Comparison of ENCODE assay signal across 26 cellular contexts in genomic region chr1:32114420-32114819, GRCh38.
"Had no signal": no experiment of that assay in that cellular context is flagged by ENCODE, and none has a peak within 500 bp of the region (broad histone marks: within the 10 kb centered on the region; RNA-seq: fewer than 3 reads in every experiment).

No MANE protein-coding gene starts in this region.

- DNase-seq: activated B cell treated with CpG ODN at 0.5 μM for 24 hours; activated CD4-positive, alpha-beta memory T cell treated with anti-CD3 and anti-CD28 coated beads, Interleukin-2, amount 10 ng/mL, durations not matched to agents 7 days and 5 days; activated CD4-positive, alpha-beta T cell treated with anti-CD3 and anti-CD28 coated beads for 1 hour; activated CD4-positive, alpha-beta T cell treated with anti-CD3 and anti-CD28 coated beads for 48 hours; activated gamma-delta T cell; activated naive CD4-positive, alpha-beta T cell treated with anti-CD3 and anti-CD28 coated beads for 36 hours; activated naive CD8-positive, alpha-beta T cell treated with anti-CD3 and anti-CD28 coated beads, Interleukin-2, amount 10 ng/mL, durations not matched to agents 7 days and 5 days; activated T-cell treated with anti-CD3 and anti-CD28 coated beads, Interleukin-2, amount 50 U/mL, for 1 hour; activated T-cell treated with anti-CD3 and anti-CD28 coated beads, Interleukin-2, amount 50 U/mL, for 72 hours; amygdala; body of pancreas; NCI-H1105; NCI-H1417 treated with DMSO at 0.1 percent for 48 hours; NCI-H187 treated with DMSO at 0.1 percent for 48 hours; NCI-H2081 treated with DMSO at 0.1 percent for 48 hours; NCI-H345; NCI-H524 treated with DMSO at 0.1 percent for 48 hours; SHP77; SJCRH30 had no signal

- ATAC-seq: activated T-cell treated with anti-CD3 and anti-CD28 coated beads, Interleukin-2, amount 50 U/mL, for 72 hours; activated T-helper 17 cell treated with anti-CD3 and anti-CD28 coated beads, Interleukin-2, amount 50 U/mL, for 72 hours; body of pancreas; Panc1 had no signal

- H3K36me3 ChIP-seq: ascending aorta, breast epithelium had no signal

- H3K27ac ChIP-seq: body of pancreas, breast epithelium, coronary artery, SJCRH30, SK-N-MC, VCaP had no signal

- H3K4me3 ChIP-seq: ascending aorta, body of pancreas, breast epithelium, coronary artery, SJCRH30, SK-N-MC had no signal

- H3K4me3 Mint-ChIP-seq: activated B cell treated with CpG ODN at 0.5 μM for 24 hours; activated CD4-positive, alpha-beta memory T cell treated with anti-CD3 and anti-CD28 coated beads, Interleukin-2, amount 10 ng/mL, durations not matched to agents 7 days and 5 days; activated naive CD4-positive, alpha-beta T cell treated with anti-CD3 and anti-CD28 coated beads for 36 hours; activated naive CD8-positive, alpha-beta T cell treated with anti-CD3 and anti-CD28 coated beads, Interleukin-2, amount 10 ng/mL, durations not matched to agents 7 days and 5 days; activated T-helper 17 cell treated with anti-CD3 and anti-CD28 coated beads, Interleukin-2, amount 50 U/mL, for 72 hours had no signal

- H3K27ac Mint-ChIP-seq: activated B cell treated with CpG ODN at 0.5 μM for 24 hours; activated T-helper 17 cell treated with anti-CD3 and anti-CD28 coated beads, Interleukin-2, amount 50 U/mL, for 72 hours had no signal

- H3K4me1 ChIP-seq: SJCRH30 had no signal

- H3K27me3 ChIP-seq: ascending aorta, body of pancreas, breast epithelium, SJCRH30 had no signal

- H3K9me3 ChIP-seq: ascending aorta, body of pancreas, breast epithelium, SJCRH30 had no signal

- H3K9me3 Mint-ChIP-seq: activated B cell treated with CpG ODN at 0.5 μM for 24 hours; activated CD4-positive, alpha-beta memory T cell treated with anti-CD3 and anti-CD28 coated beads, Interleukin-2, amount 10 ng/mL, durations not matched to agents 7 days and 5 days; activated naive CD4-positive, alpha-beta T cell treated with anti-CD3 and anti-CD28 coated beads for 36 hours; activated naive CD8-positive, alpha-beta T cell treated with anti-CD3 and anti-CD28 coated beads, Interleukin-2, amount 10 ng/mL, durations not matched to agents 7 days and 5 days; activated T-cell treated with anti-CD3 and anti-CD28 coated beads, Interleukin-2, amount 50 U/mL, for 72 hours; activated T-helper 17 cell treated with anti-CD3 and anti-CD28 coated beads, Interleukin-2, amount 50 U/mL, for 72 hours had no signal

- H3K27me3 Mint-ChIP-seq: activated B cell treated with CpG ODN at 0.5 μM for 24 hours; activated CD4-positive, alpha-beta memory T cell treated with anti-CD3 and anti-CD28 coated beads, Interleukin-2, amount 10 ng/mL, durations not matched to agents 7 days and 5 days; activated naive CD8-positive, alpha-beta T cell treated with anti-CD3 and anti-CD28 coated beads, Interleukin-2, amount 10 ng/mL, durations not matched to agents 7 days and 5 days; activated T-helper 17 cell treated with anti-CD3 and anti-CD28 coated beads, Interleukin-2, amount 50 U/mL, for 72 hours had no signal
